ENCODE assay signal across 1 cellular context in the genomic region with DNA sequence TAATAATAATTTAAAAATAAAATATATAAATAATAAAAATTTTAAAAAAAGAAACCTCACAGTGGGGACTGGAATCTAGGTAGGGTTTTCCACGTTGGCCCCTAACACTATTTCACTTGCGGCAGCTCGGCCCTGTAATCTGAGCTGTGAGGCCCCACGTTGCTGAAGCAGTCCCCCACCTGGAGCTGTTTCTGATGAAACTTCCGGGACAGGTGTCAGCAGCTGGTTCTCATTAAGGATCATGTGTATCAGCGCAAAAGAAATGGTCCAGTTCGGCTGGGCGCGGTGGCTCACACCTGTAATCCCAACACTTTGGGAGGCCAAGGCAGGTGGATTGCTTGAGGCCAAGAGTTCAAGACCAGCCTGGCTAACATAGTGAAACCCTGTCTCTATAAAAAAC.
A peak's percentile ranks its signal among the peaks of the same experiment; 100 is the strongest.
TF ChIP-seq lines count a peak whose summit lies in the region.

No MANE protein-coding gene starts in this region.

TF ChIP-seq in H1, 55 proteins besides CTCF, POLR2A, EP300 and RAD21:
- no peak for TF ChIP-seq ATF2 (IDR thresholded peaks at IDR 0.05; ENCODE audit: low read length)
- no peak for TF ChIP-seq SAP30 (IDR thresholded peaks at IDR 0.05; ENCODE audit: insufficient read depth, insufficient replicate concordance, low read length)
- no peak for TF ChIP-seq RXRA (IDR thresholded peaks at IDR 0.05; ENCODE audit: insufficient read depth, low read depth, low read length)
- no peak for TF ChIP-seq CTBP2 (IDR thresholded peaks at IDR 0.05; ENCODE audit: borderline replicate concordance, insufficient read depth, insufficient read length, low read length)
- TF ChIP-seq CBX5 (IDR thresholded peaks at IDR 0.05; ENCODE audit: low read depth, low read length), result no peak
- TF ChIP-seq SUZ12 (IDR thresholded peaks at IDR 0.05; ENCODE audit: low read length), result no peak
- no peak for TF ChIP-seq GTF2F1 (IDR thresholded peaks at IDR 0.05; ENCODE audit: borderline replicate concordance, low read depth, low read length)
- TF ChIP-seq CEBPB (IDR thresholded peaks at IDR 0.05; ENCODE audit: low read depth, low read length), result 0 out of 2 replicates have a peak, but pooled peaks have one; percentile 1
